In genomic region chr5:80837679-80838078, GRCh38 we compare ENCODE assay signal across 9 cellular contexts.
DNase-seq lines count a peak whose midpoint lies in the region; ATAC-seq and TF ChIP-seq lines count a peak whose summit lies in the region.
"Had no signal": no experiment of that assay in that cellular context is flagged by ENCODE, and none has a peak within 500 bp of the region (broad histone marks: within the 10 kb centered on the region; RNA-seq: fewer than 3 reads in every experiment).

No MANE protein-coding gene starts in this region.

- H3K36me3 Mint-ChIP-seq in activated T-cell treated with anti-CD3 and anti-CD28 coated beads, Interleukin-2, amount 50 U/mL, for 4 hours (ENCODE audit: insufficient read depth): peaks cover 6% of the 10 kb centered on the region

- H3K27me3 Mint-ChIP-seq in activated T-cell treated with anti-CD3 and anti-CD28 coated beads, Interleukin-2, amount 50 U/mL, for 4 hours (ENCODE audit: low read depth): no peaks in the 10 kb centered on the region

- no peaks in the 10 kb centered on the region for H3K9me3 Mint-ChIP-seq in activated T-cell treated with anti-CD3 and anti-CD28 coated beads, Interleukin-2, amount 50 U/mL, for 4 hours

- H3K9me3 ChIP-seq in esophagus squamous epithelium: no peaks in the 10 kb centered on the region

- H3K27ac ChIP-seq in esophagus squamous epithelium: no peak overlapping the region
- H3K27ac ChIP-seq: hepatocyte had no signal

- no peak overlapping the region for H3K4me3 Mint-ChIP-seq in activated T-cell treated with anti-CD3 and anti-CD28 coated beads, Interleukin-2, amount 50 U/mL, for 4 hours

- no peaks in the 10 kb centered on the region for H3K27me3 ChIP-seq in esophagus squamous epithelium
- H3K27me3 ChIP-seq: hepatocyte had no signal

- no peak overlapping the region for H3K4me3 ChIP-seq in esophagus squamous epithelium
- H3K4me3 ChIP-seq: hepatocyte had no signal

- intact Hi-C loops in esophagus squamous epithelium (cut with DNase I): no loop called here

- H3K36me3 ChIP-seq in esophagus squamous epithelium: no peaks in the 10 kb centered on the region

- no peaks in the 10 kb centered on the region for H3K4me1 ChIP-seq in esophagus squamous epithelium

- no peak for TF ChIP-seq CTCF in esophagus squamous epithelium (IDR thresholded peaks at IDR 0.05)

- no peak for DNase-seq in activated T-cell treated with anti-CD3 and anti-CD28 coated beads, Interleukin-2, amount 50 U/mL, for 4 hours
- no peak for DNase-seq in esophagus squamous epithelium (lab: John Stamatoyannopoulos, UW)
- no peak for DNase-seq in amygdala (lab: John Stamatoyannopoulos, UW)
- no peak for DNase-seq in pons (ENCODE audit: low spot score)

- TF ChIP-seq POLR2A in esophagus squamous epithelium (IDR thresholded peaks at IDR 0.05): no peak

- H3K4me1 Mint-ChIP-seq in activated T-cell treated with anti-CD3 and anti-CD28 coated beads, Interleukin-2, amount 50 U/mL, for 4 hours (ENCODE audit: low read depth): peaks cover 5% of the 10 kb centered on the region

- ATAC-seq in GM18499 (IDR thresholded peaks at IDR 0.05; ENCODE audit: insufficient read depth, unreplicated experiment) (peak; percentile 87), GM19351 (IDR thresholded peaks at IDR 0.05; ENCODE audit: unreplicated experiment) (peak; percentile 81), HG02973 (IDR thresholded peaks at IDR 0.05; ENCODE audit: unreplicated experiment) (peak; percentile 84), esophagus mucosa (no peak)
- ATAC-seq in activated T-cell treated with anti-CD3 and anti-CD28 coated beads, Interleukin-2, amount 50 U/mL, for 4 hours: peak; percentile 88 to 94
